ENCODE assay signal across 1 cellular context in genomic region chr9:16625106-16625505, GRCh38.
TF ChIP-seq lines count a peak whose summit lies in the region.

No MANE protein-coding gene starts in this region.

TF ChIP-seq in A549, 52 proteins besides CTCF, POLR2A, EP300 and RAD21 (continued from another document):
- TF ChIP-seq PBX3 (IDR thresholded peaks at IDR 0.05) (no peak), HEYL (CRISPR knock-in tag; IDR thresholded peaks at IDR 0.05) (no peak), RFX5 (IDR thresholded peaks at IDR 0.05) (no peak), ATOH8 (CRISPR knock-in tag; IDR thresholded peaks at IDR 0.05; ENCODE audit: low read depth) (no peak)
